ENCODE assay signal across 7 cellular contexts in genomic region chr11:47454251-47454650, GRCh38. TPM values are rescaled to one million over a fixed set of nuclear protein-coding genes. Genes with fewer than 3 reads are reported as not detected.
A peak's percentile ranks its signal among the peaks of the same experiment; 100 is the strongest.
DNase-seq lines count a peak whose midpoint lies in the region; TF ChIP-seq lines count a peak whose summit lies in the region.
"Not testable (repeated sequence)": the region's sequence is repeated elsewhere in the genome, so short reads cannot be mapped to it uniquely, and the experiment has no call there.

No MANE protein-coding gene starts in this region.

- intact Hi-C loops in breast epithelium (cut with DNase I; ENCODE audit: low total_unique reads): not testable (repeated sequence)

- no CpG with 5 or more reads among the region's 7 CpGs for WGBS in iPS DF 6.9 (ENCODE audit: insufficient coverage, insufficient read length)

- H3K36me3 ChIP-seq in breast epithelium; iPS DF 6.9 (ENCODE audit: control insufficient read depth, insufficient read depth, low read length): not testable (repeated sequence)

- not testable (repeated sequence) for H3K27me3 ChIP-seq in breast epithelium; iPS DF 6.9 (ENCODE audit: control insufficient read depth, insufficient read depth, low read length)

- H3K27ac ChIP-seq in breast epithelium; iPS DF 6.9 (ENCODE audit: low read length): not testable (repeated sequence)

- H3K9me3 ChIP-seq in breast epithelium; iPS DF 6.9 (ENCODE audit: control insufficient read depth, insufficient read depth, low read length): not testable (repeated sequence)

- not testable (repeated sequence) for H3K4me1 ChIP-seq in breast epithelium; iPS DF 6.9 (ENCODE audit: control insufficient read depth, insufficient read depth, low read length)

- TF ChIP-seq CTCF in GM12875 (IDR thresholded peaks at IDR 0.05; ENCODE audit: borderline replicate concordance, insufficient read depth, low read depth, low read length) (peak; percentile 79), breast epithelium (IDR thresholded peaks at IDR 0.05) (peak in 2 of 3 donors; percentile 68 to 79)

- TF ChIP-seq POLR2A in breast epithelium (IDR thresholded peaks at IDR 0.05): not testable (repeated sequence)

- DNase-seq in HS-5 (ENCODE audit: low read depth) (peak; percentile 43), NCI-H69 (lab: John Stamatoyannopoulos, UW) (peak; percentile 87), breast epithelium (ENCODE audit: low spot score in 2 of 2) (peak in 1 of 2 donors; percentile 72), iPS DF 6.9 (ENCODE audit: low read depth, low spot score) (peak; percentile 55), skeletal muscle cell (ENCODE audit: low read depth) (peak; percentile 56)
- peak; percentile 43 for DNase-seq in activated CD4-positive, CD25-positive, alpha-beta regulatory T cell treated with anti-CD3 and anti-CD28 coated beads, Interleukin-2, amount 50 U/mL, for 72 hours

- not testable (repeated sequence) for H3K4me3 ChIP-seq in GM12875 (ENCODE audit: low read depth, low read length); breast epithelium; iPS DF 6.9 (ENCODE audit: low read length); skeletal muscle cell (ENCODE audit: low read depth, low read length)

RNA-seq across cellular contexts. Expression of gene RAPSN, which starts 5.3 kb away (rescaled TPM):
- under 1 TPM in 1 of 3 donors, not detected in 2; 0.64 TPM for total RNA-seq in breast epithelium

RNA-seq across cellular contexts. Expression of gene PSMC3, which starts 28.0 kb away (rescaled TPM):
- total RNA-seq in breast epithelium: 100 to 1,000 TPM in 2 of 3 donors, 10 to 100 TPM in 1; 98.5 to 168 (median 144) TPM

RNA-seq across cellular contexts. Expression of gene SLC39A13, which starts 45.9 kb away (rescaled TPM):
- 10 to 100 TPM; 42.9 to 58.1 (median 52.8) TPM for total RNA-seq in breast epithelium
